ENCODE assay signal across 19 cellular contexts in genomic region chr2:225326969-225327368, GRCh38.
DNase-seq lines count a peak whose midpoint lies in the region; FAIRE-seq and TF ChIP-seq lines count a peak whose summit lies in the region.
"Had no signal": no experiment of that assay in that cellular context is flagged by ENCODE, and none has a peak within 500 bp of the region (broad histone marks: within the 10 kb centered on the region; RNA-seq: fewer than 3 reads in every experiment).

No MANE protein-coding gene starts in this region.

- no peak overlapping the region for H4K8ac ChIP-seq in mesenchymal stem cell (ENCODE audit: low read length)

- H3K36me3 ChIP-seq in bronchial epithelial cell (ENCODE audit: control insufficient read depth, insufficient read depth, low read length): no peaks in the 10 kb centered on the region
- H3K36me3 ChIP-seq in mesenchymal stem cell (ENCODE audit: control insufficient read depth in 1 of 2, insufficient read depth in 2 of 2, low read depth in 1 of 2, low read length in 2 of 2): no peaks in the 10 kb centered on the region

- no peak overlapping the region for H3K23ac ChIP-seq in mesenchymal stem cell (ENCODE audit: low read length in 2 of 2)

- no peaks in the 10 kb centered on the region for H3K79me1 ChIP-seq in mesenchymal stem cell (replicated peaks; ENCODE audit: low read length, poor library complexity, severe bottlenecking)

- WGBS in mesenchymal stem cell: 85% methylated on average over 1 of the region's 1 CpG

- H4K91ac ChIP-seq in mesenchymal stem cell (ENCODE audit: low read length): no peak overlapping the region

- H3K4me3 ChIP-seq in bronchial epithelial cell (ENCODE audit: low read depth, low read length) (no peak overlapping the region), mesenchymal stem cell (ENCODE audit: insufficient read depth in 1 of 2, low read depth in 1 of 2, low read length in 2 of 2) (no peak overlapping the region)

- peaks cover 3% of the 10 kb centered on the region for H3K9me3 ChIP-seq in mesenchymal stem cell (ENCODE audit: control insufficient read depth, low read length)
- H3K9me3 ChIP-seq: SK-N-SH had no signal

- no peaks in the 10 kb centered on the region for H3K4me1 ChIP-seq in mesenchymal stem cell (ENCODE audit: control insufficient read depth, insufficient read depth, low read depth, low read length)

- H3K27ac ChIP-seq in mesenchymal stem cell (ENCODE audit: low read length, poor library complexity, severe bottlenecking): no peak overlapping the region
- H3K27ac ChIP-seq: HL-60 had no signal

- H3K4ac ChIP-seq in mesenchymal stem cell (ENCODE audit: low read depth in 1 of 2, low read length in 2 of 2): no peak overlapping the region

- peak; percentile 57 for DNase-seq in H4 (ENCODE audit: low spot score)
- DNase-seq in NCI-H69 (lab: John Stamatoyannopoulos, UW): peak; percentile 60
- DNase-seq in bronchial epithelial cell (ENCODE audit: low read depth): peak; percentile 21
- peak; percentile 37 for DNase-seq in mesenchymal stem cell
- DNase-seq in stimulated activated CD4-positive, alpha-beta T cell treated with anti-CD3 and anti-CD28 coated beads, Interleukin-2, amount 100 ng/mL, for 48 hours: no peak
- no peak for DNase-seq in amniotic stem cell (lab: John Stamatoyannopoulos, UW)
- DNase-seq in NCI-H1417 (lab: John Stamatoyannopoulos, UW): no peak
- DNase-seq: AML-193, Calu3, DMS79 treated with DMSO at 0.1 percent for 48 hours, GOT3, KBM-7, NCI-H1048, NCI-H1930, NCI-H526, SK-N-SH had no signal

- no peak overlapping the region for H3K4me2 ChIP-seq in mesenchymal stem cell (ENCODE audit: low read length, poor library complexity, severe bottlenecking)
- H3K4me2 ChIP-seq: SK-N-SH had no signal

- no peak overlapping the region for H2BK120ac ChIP-seq in mesenchymal stem cell (ENCODE audit: low read depth, low read length)

- no peak overlapping the region for H2AK5ac ChIP-seq in mesenchymal stem cell (ENCODE audit: low read length, severe bottlenecking)

- peak overlapping the region in 1 of 2 experiments; percentile 18 for H3K18ac ChIP-seq in mesenchymal stem cell (ENCODE audit: low read depth in 1 of 2, low read length in 2 of 2)

- no peak overlapping the region for H2AFZ ChIP-seq in mesenchymal stem cell (ENCODE audit: low read depth, low read length)

- no peak overlapping the region for H2BK15ac ChIP-seq in mesenchymal stem cell (ENCODE audit: low read depth, poor library complexity, severe bottlenecking)

- H3K9ac ChIP-seq in mesenchymal stem cell (ENCODE audit: low read length): no peak overlapping the region
- H3K9ac ChIP-seq: SK-N-SH had no signal

- H3K14ac ChIP-seq in mesenchymal stem cell (ENCODE audit: low read length in 2 of 2): no peak overlapping the region

- TF ChIP-seq CTCF in bronchial epithelial cell (IDR thresholded peaks at IDR 0.05; ENCODE audit: insufficient read depth, low read length, severe bottlenecking): no peak

- no peaks in the 10 kb centered on the region for H3K27me3 ChIP-seq in bronchial epithelial cell (ENCODE audit: control insufficient read depth, insufficient read depth, low read length)
- no peaks in the 10 kb centered on the region for H3K27me3 ChIP-seq in mesenchymal stem cell (ENCODE audit: control insufficient read depth in 1 of 2, insufficient read depth in 1 of 2, low read length in 2 of 2)

- FAIRE-seq in bronchial epithelial cell (lab: Jason Lieb, UNC): no peak
- FAIRE-seq: G401.6, GM12892 had no signal

- no peak overlapping the region for H2BK5ac ChIP-seq in mesenchymal stem cell (ENCODE audit: low read depth, low read length, poor library complexity, severe bottlenecking)

- peak overlapping the region in 1 of 2 experiments; percentile 10 for H2BK12ac ChIP-seq in mesenchymal stem cell (ENCODE audit: low read length in 2 of 2)

Comparison
In these comparisons a context has a peak if more than half of its experiments do, and no peak if none do; other contexts are left out.
1. DNase-seq: peak in H4 (single experiment), NCI-H69 (single experiment), bronchial epithelial cell (single experiment) and mesenchymal stem cell (single experiment); none in stimulated activated CD4-positive, alpha-beta T cell treated with anti-CD3 and anti-CD28 coated beads, Interleukin-2, amount 100 ng/mL, for 48 hours (0 of 2), amniotic stem cell (single experiment) and NCI-H1417 (0 of 3).